ENCODE assay signal across 7 cellular contexts in the genomic region with DNA sequence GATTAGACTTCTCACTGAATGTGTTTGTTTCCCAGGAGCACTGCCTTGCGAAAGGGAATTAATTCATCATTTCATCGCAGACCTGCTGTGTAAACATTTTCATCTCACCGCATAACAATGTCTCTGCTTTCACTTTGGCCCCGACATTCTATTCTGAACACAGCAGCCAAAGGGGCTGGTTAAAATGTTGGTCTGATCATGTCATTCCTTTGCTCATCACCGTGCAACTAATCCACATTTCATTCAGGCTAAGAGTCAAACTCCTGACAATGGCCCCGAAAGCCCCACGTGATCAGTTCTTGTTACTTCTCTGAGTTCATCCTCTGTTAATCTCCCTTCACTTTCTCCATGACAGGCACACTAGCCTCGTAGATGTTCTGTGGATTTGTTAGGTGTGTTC. TPM values are rescaled to one million over a fixed set of nuclear protein-coding genes. Genes with fewer than 3 reads are reported as not detected.
DNase-seq lines count a peak whose midpoint lies in the region; ATAC-seq, FAIRE-seq and TF ChIP-seq lines count a peak whose summit lies in the region.
"Not testable (repeated sequence)": the region's sequence is repeated elsewhere in the genome, so short reads cannot be mapped to it uniquely, and the experiment has no call there.

No MANE protein-coding gene starts in this region.

- not testable (repeated sequence) for H3K9me1 ChIP-seq in K562 (ENCODE audit: control insufficient read depth, insufficient read depth, low read length)

- POLR2A ChIA-PET in K562 (lab: Yijun Ruan, JAX) = not testable (repeated sequence)

- TF ChIP-seq EP300 in K562 (IDR thresholded peaks at IDR 0.05; ENCODE audit: low read length) = not testable (repeated sequence)

- WGBS in K562 (ENCODE audit: insufficient coverage, low coverage, missing lambda C conversion rate) = 49% methylated on average over 4 of the region's 8 CpGs

- peak; percentile 41 for DNase-seq in COR-L47 (lab: John Stamatoyannopoulos, UW)
- DNase-seq in M059J (ENCODE audit: low read depth) = peak; percentile 17
- peak; percentile 18 for DNase-seq in NCI-H345 (lab: John Stamatoyannopoulos, UW)
- DNase-seq in SJCRH30 = peak in 1 of 2 experiments; percentile 17
- peak in 1 of 4 experiments; percentile 13 for DNase-seq in K562 (ENCODE audit: extremely low read depth in 1 of 4, low spot score in 3 of 4)
- peak; percentile 16 for DNase-seq in midbrain (lab: John Stamatoyannopoulos, UW)

- not testable (repeated sequence) for FAIRE-seq in K562 (lab: Jason Lieb, UNC)

- not testable (repeated sequence) for H3K36me3 ChIP-seq in SJCRH30; K562 (ENCODE audit: control insufficient read depth, insufficient read depth, low read length)

- H3K27ac ChIP-seq in SJCRH30; K562 (ENCODE audit: extremely low read depth, low read depth, low read length): not testable (repeated sequence)

- H3K4me3 ChIP-seq in SJCRH30 = peak overlapping the region; percentile 34; the same call in 1 of the 2 replicates
- not testable (repeated sequence) for H3K4me3 ChIP-seq in K562

- H3K27me3 ChIP-seq in SJCRH30; K562 (ENCODE audit: control insufficient read depth in 2 of 2, insufficient read depth in 2 of 2, low read length in 2 of 2): not testable (repeated sequence)

- not testable (repeated sequence) for TF ChIP-seq POLR2A in K562 (conservative IDR thresholded peaks at IDR 0.05)

- not testable (repeated sequence) for H3K9ac ChIP-seq in K562 (ENCODE audit: insufficient read depth in 1 of 2, low read depth in 2 of 2, low read length in 2 of 2)

- not testable (repeated sequence) for H3K4me2 ChIP-seq in K562 (ENCODE audit: insufficient read depth, low read length)

- intact Hi-C loops in K562 (cut with micrococcal nuclease) = not testable (repeated sequence)

- CTCF ChIA-PET in K562 (lab: Yijun Ruan, JAX; ENCODE audit: low intra/inter-chr PET ratio) = not testable (repeated sequence)

- TF ChIP-seq RAD21 in K562 (CRISPR knock-in tag; conservative IDR thresholded peaks at IDR 0.05 in 1 of 2, IDR thresholded peaks at IDR 0.05 in 1 of 2) = not testable (repeated sequence)

- TF ChIP-seq CTCF in K562 (IDR thresholded peaks at IDR 0.05 in 2 of 3, conservative IDR thresholded peaks at IDR 0.05 in 1 of 3; ENCODE audit: insufficient read depth in 2 of 3, low read depth in 1 of 3, low read length in 3 of 3) = not testable (repeated sequence)

- not testable (repeated sequence) for H4K20me1 ChIP-seq in K562 (replicated peaks; ENCODE audit: control insufficient read depth, insufficient read depth, low read length)

- not testable (repeated sequence) for BruUV-seq in K562 (replicated peaks; lab: Mats Ljungman, UMichigan)

- in situ Hi-C loops in K562 (cut with MboI) = not testable (repeated sequence)

- H2AFZ ChIP-seq in K562 (ENCODE audit: low read depth, low read length) = peak overlapping the region; percentile 86

- H3K4me1 ChIP-seq in SJCRH30; K562 (replicated peaks in 1 of 2; ENCODE audit: control insufficient read depth in 2 of 2, insufficient read depth in 2 of 2, low read length in 2 of 2): not testable (repeated sequence)

- not testable (repeated sequence) for H3K9me3 ChIP-seq in SJCRH30 (replicated peaks); K562 (replicated peaks; ENCODE audit: control insufficient read depth, insufficient read depth, low read depth, low read length)

- not testable (repeated sequence) for H3K79me2 ChIP-seq in K562 (ENCODE audit: control insufficient read depth, insufficient read depth, low read length)

- ATAC-seq in K562 = peak; percentile 57
- peak; percentile 80 for ATAC-seq in esophagus mucosa

TF ChIP-seq in K562, 482 proteins besides CTCF, POLR2A, EP300 and RAD21:
- TF ChIP-seq, protein P1, sequence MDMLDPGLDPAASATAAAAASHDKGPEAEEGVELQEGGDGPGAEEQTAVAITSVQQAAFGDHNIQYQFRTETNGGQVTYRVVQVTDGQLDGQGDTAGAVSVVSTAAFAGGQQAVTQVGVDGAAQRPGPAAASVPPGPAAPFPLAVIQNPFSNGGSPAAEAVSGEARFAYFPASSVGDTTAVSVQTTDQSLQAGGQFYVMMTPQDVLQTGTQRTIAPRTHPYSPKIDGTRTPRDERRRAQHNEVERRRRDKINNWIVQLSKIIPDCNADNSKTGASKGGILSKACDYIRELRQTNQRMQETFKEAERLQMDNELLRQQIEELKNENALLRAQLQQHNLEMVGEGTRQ (CRISPR knock-in tag; IDR thresholded peaks at IDR 0.05) = peak; percentile 49
- TF ChIP-seq, protein P2, sequence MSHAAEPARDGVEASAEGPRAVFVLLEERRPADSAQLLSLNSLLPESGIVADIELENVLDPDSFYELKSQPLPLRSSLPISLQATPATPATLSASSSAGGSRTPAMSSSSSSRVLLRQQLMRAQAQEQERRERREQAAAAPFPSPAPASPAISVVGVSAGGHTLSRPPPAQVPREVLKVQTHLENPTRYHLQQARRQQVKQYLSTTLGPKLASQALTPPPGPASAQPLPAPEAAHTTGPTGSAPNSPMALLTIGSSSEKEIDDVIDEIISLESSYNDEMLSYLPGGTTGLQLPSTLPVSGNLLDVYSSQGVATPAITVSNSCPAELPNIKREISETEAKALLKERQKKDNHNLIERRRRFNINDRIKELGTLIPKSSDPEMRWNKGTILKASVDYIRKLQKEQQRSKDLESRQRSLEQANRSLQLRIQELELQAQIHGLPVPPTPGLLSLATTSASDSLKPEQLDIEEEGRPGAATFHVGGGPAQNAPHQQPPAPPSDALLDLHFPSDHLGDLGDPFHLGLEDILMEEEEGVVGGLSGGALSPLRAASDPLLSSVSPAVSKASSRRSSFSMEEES (CRISPR knock-in tag; IDR thresholded peaks at IDR 0.05) = peak; percentile 27; the same call in 1 of the 2 replicates
- TF ChIP-seq, protein P3, sequence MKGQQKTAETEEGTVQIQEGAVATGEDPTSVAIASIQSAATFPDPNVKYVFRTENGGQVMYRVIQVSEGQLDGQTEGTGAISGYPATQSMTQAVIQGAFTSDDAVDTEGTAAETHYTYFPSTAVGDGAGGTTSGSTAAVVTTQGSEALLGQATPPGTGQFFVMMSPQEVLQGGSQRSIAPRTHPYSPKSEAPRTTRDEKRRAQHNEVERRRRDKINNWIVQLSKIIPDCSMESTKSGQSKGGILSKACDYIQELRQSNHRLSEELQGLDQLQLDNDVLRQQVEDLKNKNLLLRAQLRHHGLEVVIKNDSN (CRISPR knock-in tag; IDR thresholded peaks at IDR 0.05) = peak; percentile 27; the same call in 1 of the 2 replicates
TF ChIP-seq in K562: peak in this region for 3; not testable (repeated sequence) for 479.

RNA-seq across cellular contexts. Expression of a gene that starts 57.1 kb away (rescaled TPM):
- total RNA-seq in M059J (2014; rRNA removed; shearing (Covaris generic)) = 7.3 and 10.4 TPM in 2 replicates
- total RNA-seq in SJCRH30 (2014; rRNA removed; shearing (Covaris generic)) = 42.6 and 49.4 TPM in 2 replicates
- 20.0 and 81.8 TPM in 2 replicates for total RNA-seq in K562 (2011; cell fraction: chromatin; rRNA removed; ENCODE audit: low replicate concordance)
- 11.8 and 12.4 TPM in 2 replicates for total RNA-seq in K562 (2011; cell fraction: nucleolus; rRNA removed)
- 25.7 and 37.8 TPM in 2 replicates for total RNA-seq in K562 (2011; cell fraction: nucleoplasm; rRNA removed)
- total RNA-seq in K562 (2014; rRNA removed) (21.1 and 23.9 TPM in 2 replicates), K562 (2014; rRNA removed; fragmentation: Illumina TruSeq; extraction: Trizol) (39.1 and 45.4 TPM in 2 replicates), K562 (2015; rRNA removed; fragmentation: Illumina TruSeq; extraction: Trizol) (42.0 and 47.3 TPM in 2 replicates), K562 (2021) (23.7 and 24.0 TPM in 2 replicates), esophagus mucosa (14.1 TPM)
- polyA plus RNA-seq in K562 (2011; rRNA removed) (16.7 and 22.7 TPM in 2 replicates), K562 (2014; fragmentation: Illumina TruSeq; extraction: Trizol) (19.9 and 25.8 TPM in 2 replicates), K562 (2014; fragmentation: Nextera tagmentation; extraction: Ambion mirVana) (1 to 10 TPM; 6.9 to 7.9 TPM), K562 (2014; rRNA removed) (16.8 and 17.2 TPM in 2 replicates)
- 4.7 and 7.3 TPM in 2 replicates for polyA plus RNA-seq in K562 (2011; cell fraction: cytosol; rRNA removed)
- 15.5 and 18.2 TPM in 2 replicates for polyA plus RNA-seq in K562 (2011; cell fraction: nucleus; rRNA removed)
- 10.3 and 13.3 TPM in 2 replicates for polyA plus RNA-seq in K562 (2012)
- polyA minus RNA-seq in K562 (2011; rRNA and poly(A)+ RNA removed) = 34.7 and 37.3 TPM in 2 replicates
- 10.6 and 15.2 TPM in 2 replicates for polyA minus RNA-seq in K562 (2011; cell fraction: cytosol; rRNA and poly(A)+ RNA removed)
- polyA minus RNA-seq in K562 (2011; cell fraction: nucleus; rRNA and poly(A)+ RNA removed) = 16.3 and 26.9 TPM in 2 replicates
